Comparison of ENCODE assay signal across 10 cellular contexts in genomic region chr2:168176402-168176801, GRCh38.
"Had no signal": no experiment of that assay in that cellular context is flagged by ENCODE, and none has a peak within 500 bp of the region (broad histone marks: within the 10 kb centered on the region; RNA-seq: fewer than 3 reads in every experiment).

No MANE protein-coding gene starts in this region.

- H3K27me3 ChIP-seq: cardiac muscle cell, foreskin keratinocyte, neutrophil had no signal

- DNase-seq: activated CD4-positive, alpha-beta T cell treated with anti-CD3 and anti-CD28 coated beads for 1 hour; foreskin keratinocyte; left cardiac atrium; midbrain; retina; trophoblast cell had no signal

- H3K27ac ChIP-seq: cardiac muscle cell, foreskin keratinocyte, neutrophil had no signal

- H3K4me3 ChIP-seq: cardiac muscle cell, lung, smooth muscle cell had no signal

- ATAC-seq: foreskin keratinocyte, left cardiac atrium had no signal

- H3K36me3 ChIP-seq: cardiac muscle cell, neutrophil had no signal

- H3K4me1 ChIP-seq: foreskin keratinocyte had no signal

- H3K9me3 ChIP-seq: neutrophil had no signal
